Comparison of ENCODE assay signal across 11 cellular contexts in genomic region chr16:57892447-57893096, GRCh38.
DNase-seq lines count a peak whose midpoint lies in the region; FAIRE-seq and TF ChIP-seq lines count a peak whose summit lies in the region.
"Had no signal": no experiment of that assay in that cellular context is flagged by ENCODE, and none has a peak within 500 bp of the region (broad histone marks: within the 10 kb centered on the region; RNA-seq: fewer than 3 reads in every experiment).

No MANE protein-coding gene starts in this region.

- intact Hi-C loops in MCF 10A (cut with micrococcal nuclease) = no loop called here
- intact Hi-C loops in breast epithelium (cut with DNase I; ENCODE audit: low total_unique reads) = no loop called here

- no peak for TF ChIP-seq POLR2A in breast epithelium (IDR thresholded peaks at IDR 0.05)

- TF ChIP-seq CTCF in MCF 10A (IDR thresholded peaks at IDR 0.05; ENCODE audit: unreplicated experiment) (no peak), breast epithelium (IDR thresholded peaks at IDR 0.05) (no peak), type B pancreatic cell (conservative IDR thresholded peaks at IDR 0.05) (no peak)

- H3K9me3 Mint-ChIP-seq in MCF 10A (ENCODE audit: unreplicated experiment) (peaks cover 7% of the 10 kb centered on the region), type B pancreatic cell (peaks cover 5% of the 10 kb centered on the region)
- H3K9me3 Mint-ChIP-seq: activated CD4-positive, alpha-beta T cell treated with anti-CD3 and anti-CD28 coated beads, Interleukin-2, amount 10 ng/mL, durations not matched to agents 7 days and 5 days had no signal

- no peaks in the 10 kb centered on the region for H3K4me1 ChIP-seq in breast epithelium

- FAIRE-seq in GM19239 (lab: Jason Lieb, UNC) = no peak

- BruUV-seq in MCF 10A (replicated peaks; lab: Mats Ljungman, UMichigan) = no TSS peak

- H3K27me3 Mint-ChIP-seq in MCF 10A (ENCODE audit: insufficient read depth, unreplicated experiment) (peaks cover 13% of the 10 kb centered on the region), type B pancreatic cell (peaks cover 39% of the 10 kb centered on the region)

- CTCF ChIA-PET in MCF 10A (lab: Yijun Ruan, JAX) = interaction anchor here (0.6 to 1.5 kb wide), 6 partner anchors 9 to 427 kb away, joined by 3 to 10 read pairs (median 4); no protein-coding TSS in a partner anchor

- H3K4me3 Mint-ChIP-seq in MCF 10A (ENCODE audit: unreplicated experiment) (peak overlapping the region; percentile 47), type B pancreatic cell (no peak overlapping the region)
- H3K4me3 Mint-ChIP-seq: activated CD4-positive, alpha-beta T cell treated with anti-CD3 and anti-CD28 coated beads, Interleukin-2, amount 10 ng/mL, durations not matched to agents 7 days and 5 days had no signal

- POLR2A ChIA-PET in MCF 10A (lab: Yijun Ruan, JAX) = interaction anchor here (0.9 to 1.6 kb wide), 2 partner anchors 8 to 108 kb away, joined by 3 to 6 read pairs; partner anchors contain the start of genes USB1 and ZNF319

- H3K9me3 ChIP-seq in breast epithelium = no peaks in the 10 kb centered on the region

- no peaks in the 10 kb centered on the region for H3K27me3 ChIP-seq in breast epithelium

- H3K27ac Mint-ChIP-seq in MCF 10A (ENCODE audit: low read depth, unreplicated experiment) (peak overlapping the region; percentile 92), type B pancreatic cell (peak overlapping the region; percentile 56)
- H3K27ac Mint-ChIP-seq: activated CD4-positive, alpha-beta T cell treated with anti-CD3 and anti-CD28 coated beads, Interleukin-2, amount 10 ng/mL, durations not matched to agents 7 days and 5 days had no signal

- no peaks in the 10 kb centered on the region for H3K36me3 ChIP-seq in breast epithelium

- no peak overlapping the region for H3K4me3 ChIP-seq in breast epithelium

- no peak for DNase-seq in MCF 10A (ENCODE audit: unreplicated experiment)
- no peak for DNase-seq in breast epithelium (ENCODE audit: low spot score in 2 of 2)
- DNase-seq in astrocyte of the hippocampus (ENCODE audit: low read depth, low spot score) = peak; percentile 48
- DNase-seq in left kidney (ENCODE audit: low read depth, low spot score) = peak; percentile 20
- DNase-seq in type B pancreatic cell (ENCODE audit: extremely low spot score, unreplicated experiment) = no peak
- DNase-seq in central memory CD4-positive, alpha-beta T cell = no peak
- DNase-seq in GM19239 (ENCODE audit: insufficient read length, low spot score) = no peak
- DNase-seq in germinal center (ENCODE audit: low spot score) = no peak
- DNase-seq: activated CD4-positive, alpha-beta T cell treated with anti-CD3 and anti-CD28 coated beads, Interleukin-2, amount 10 ng/mL, durations not matched to agents 7 days and 5 days; activated naive CD4-positive, alpha-beta T cell treated with anti-CD3 and anti-CD28 coated beads, Interleukin-2, amount 50 U/mL, for 16 hours; stimulated activated naive CD8-positive, alpha-beta T cell treated with anti-CD3 and anti-CD28 coated beads, Interleukin-15, Interleukin-2, amounts not matched to agents 100 U/mL and 50 U/mL, for 24 hours had no signal

- H3K4me1 Mint-ChIP-seq in MCF 10A (ENCODE audit: insufficient read depth, unreplicated experiment) = peaks cover 33% of the 10 kb centered on the region
- peaks cover 29% of the 10 kb centered on the region for H3K4me1 Mint-ChIP-seq in type B pancreatic cell (ENCODE audit: unreplicated experiment)

- no peak overlapping the region for H3K27ac ChIP-seq in breast epithelium

- H3K36me3 Mint-ChIP-seq in MCF 10A (ENCODE audit: insufficient read depth, unreplicated experiment) (peaks cover 6% of the 10 kb centered on the region), type B pancreatic cell (no peaks in the 10 kb centered on the region)

Comparison
In these comparisons a context has a peak if more than half of its experiments do, and no peak if none do; other contexts are left out.
1. DNase-seq: peak in astrocyte of the hippocampus (single experiment) and left kidney (single experiment); none in MCF 10A (single experiment), breast epithelium (0 of 2), type B pancreatic cell (single experiment), central memory CD4-positive, alpha-beta T cell (single experiment), GM19239 (single experiment) and germinal center (single experiment).